In genomic region chr1:81478217-81478616, GRCh38 we compare ENCODE assay signal across 13 cellular contexts.
DNase-seq lines count a peak whose midpoint lies in the region; ATAC-seq and TF ChIP-seq lines count a peak whose summit lies in the region.
"Had no signal": no experiment of that assay in that cellular context is flagged by ENCODE, and none has a peak within 500 bp of the region (broad histone marks: within the 10 kb centered on the region; RNA-seq: fewer than 3 reads in every experiment).

No MANE protein-coding gene starts in this region.

- H3K27ac ChIP-seq in fibroblast of lung (ENCODE audit: insufficient read depth, low read length) (no peak overlapping the region), aorta (ENCODE audit: low read depth in 1 of 2, low read length in 2 of 2) (no peak overlapping the region)
- H3K27ac ChIP-seq: vagina had no signal

- H3K27me3 Mint-ChIP-seq in mesothelial cell of epicardium (ENCODE audit: low read depth) (peaks cover 7% of the 10 kb centered on the region), Caco-2 (ENCODE audit: insufficient read depth, unreplicated experiment) (peaks cover 16% of the 10 kb centered on the region)

- TF ChIP-seq CTCF in fibroblast of lung (conservative IDR thresholded peaks at IDR 0.05 in 1 of 2, IDR thresholded peaks at IDR 0.05 in 1 of 2; ENCODE audit: low read depth in 1 of 2, low read length in 2 of 2) (no peak), mesothelial cell of epicardium (IDR thresholded peaks at IDR 0.05; ENCODE audit: unreplicated experiment) (no peak), Caco-2 (IDR thresholded peaks at IDR 0.05; ENCODE audit: insufficient read depth in 1 of 2, low read depth in 1 of 2, low read length in 1 of 2, severe bottlenecking in 1 of 2, unreplicated experiment in 1 of 2) (no peak)

- H3K4me1 Mint-ChIP-seq in mesothelial cell of epicardium (peaks cover 4% of the 10 kb centered on the region), Caco-2 (ENCODE audit: low read depth, unreplicated experiment) (no peaks in the 10 kb centered on the region)
- H3K4me1 Mint-ChIP-seq: activated naive CD8-positive, alpha-beta T cell treated with anti-CD3 and anti-CD28 coated beads, Interleukin-2, amount 10 ng/mL, durations not matched to agents 7 days and 5 days had no signal

- no peak overlapping the region for H3K4me3 Mint-ChIP-seq in mesothelial cell of epicardium
- H3K4me3 Mint-ChIP-seq in Caco-2 (ENCODE audit: unreplicated experiment), result no peak overlapping the region
- H3K4me3 Mint-ChIP-seq: activated naive CD8-positive, alpha-beta T cell treated with anti-CD3 and anti-CD28 coated beads, Interleukin-2, amount 10 ng/mL, durations not matched to agents 7 days and 5 days had no signal

- H3K27ac Mint-ChIP-seq in mesothelial cell of epicardium, result no peak overlapping the region
- no peak overlapping the region for H3K27ac Mint-ChIP-seq in Caco-2 (ENCODE audit: unreplicated experiment)
- H3K27ac Mint-ChIP-seq: activated naive CD8-positive, alpha-beta T cell treated with anti-CD3 and anti-CD28 coated beads, Interleukin-2, amount 10 ng/mL, durations not matched to agents 7 days and 5 days had no signal

- peak; percentile 49 for DNase-seq in NCI-H82 (lab: John Stamatoyannopoulos, UW)
- DNase-seq in NCI-H82 treated with DMSO at 0.1 percent for 48 hours (lab: John Stamatoyannopoulos, UW; ENCODE audit: unreplicated experiment), result no peak
- DNase-seq in fibroblast of lung (ENCODE audit: low read depth in 2 of 2), result peak; percentile 1 to 53
- peak; percentile 28 for DNase-seq in middle frontal gyrus (ENCODE audit: extremely low spot score, low spot score)
- DNase-seq in aorta, result no peak
- DNase-seq in mesothelial cell of epicardium (ENCODE audit: low spot score in 2 of 2, unreplicated experiment in 2 of 2), result no peak
- no peak for DNase-seq in Caco-2
- DNase-seq: activated naive CD8-positive, alpha-beta T cell treated with anti-CD3 and anti-CD28 coated beads, Interleukin-2, amount 10 ng/mL, durations not matched to agents 7 days and 5 days; Kasumi-1; NCI-H226; SIG-M5 had no signal

- H3K9me3 Mint-ChIP-seq in mesothelial cell of epicardium (no peaks in the 10 kb centered on the region), Caco-2 (ENCODE audit: unreplicated experiment) (no peaks in the 10 kb centered on the region)

- H4K20me1 ChIP-seq in fibroblast of lung (ENCODE audit: control insufficient read depth, extremely low read depth, insufficient read depth, low read length), result no peaks in the 10 kb centered on the region

- no peak overlapping the region for H2AFZ ChIP-seq in fibroblast of lung (ENCODE audit: low read length)

- POLR2A ChIA-PET in Caco-2 (lab: Charles Lee), result no interaction called here

- H3K4me2 ChIP-seq in fibroblast of lung (ENCODE audit: extremely low read depth, insufficient read depth, low read length), result peak overlapping the region; percentile 26

- H3K4me1 ChIP-seq in fibroblast of lung (ENCODE audit: control insufficient read depth, extremely low read depth, insufficient read depth, low read length) (no peaks in the 10 kb centered on the region), aorta (ENCODE audit: control insufficient read depth in 1 of 2, insufficient read depth in 2 of 2, low read length in 2 of 2) (no peaks in the 10 kb centered on the region), Caco-2 (no peaks in the 10 kb centered on the region)
- H3K4me1 ChIP-seq: vagina had no signal

- no peaks in the 10 kb centered on the region for H3K9me3 ChIP-seq in fibroblast of lung (ENCODE audit: control insufficient read depth, insufficient read depth, low read depth, low read length)
- no peaks in the 10 kb centered on the region for H3K9me3 ChIP-seq in aorta (ENCODE audit: control insufficient read depth, low read length)
- no peaks in the 10 kb centered on the region for H3K9me3 ChIP-seq in Caco-2
- H3K9me3 ChIP-seq: vagina had no signal

- H3K27me3 ChIP-seq in fibroblast of lung (ENCODE audit: control insufficient read depth, insufficient read depth, low read length), result no peaks in the 10 kb centered on the region
- H3K27me3 ChIP-seq in aorta (ENCODE audit: control insufficient read depth in 1 of 2, insufficient read depth in 2 of 2, low read length in 1 of 2), result no peaks in the 10 kb centered on the region
- no peaks in the 10 kb centered on the region for H3K27me3 ChIP-seq in Caco-2 (replicated peaks; ENCODE audit: control insufficient read depth, insufficient read depth, low read length)
- H3K27me3 ChIP-seq: vagina had no signal

- H3K4me3 ChIP-seq in fibroblast of lung (replicated peaks in 1 of 4; ENCODE audit: control extremely low read depth in 1 of 4, insufficient read depth in 1 of 4, low read depth in 3 of 4, low read length in 4 of 4), result peak overlapping the region; percentile 6 to 51 (median 14)
- peak overlapping the region; percentile 25 to 26 for H3K4me3 ChIP-seq in aorta (ENCODE audit: low read length in 2 of 2)
- H3K4me3 ChIP-seq in Caco-2 (ENCODE audit: low read depth, low read length), result no peak overlapping the region
- H3K4me3 ChIP-seq: vagina had no signal

- CTCF ChIA-PET in Caco-2 (lab: Charles Lee), result no interaction called here

- H3K9ac ChIP-seq in fibroblast of lung (ENCODE audit: insufficient read depth, low read length), result no peak overlapping the region

- 4 to 7% methylated on average over 7 of the region's 7 CpGs for WGBS in aorta, 2 donors

- ATAC-seq in aorta (ENCODE audit: low FRiP score), result no peak
- ATAC-seq in activated CD4-positive, CD25-positive, alpha-beta regulatory T cell treated with anti-CD3 and anti-CD28 coated beads, Interleukin-2, amount 50 U/mL, for 24 hours, result no peak

- no peaks in the 10 kb centered on the region for H3K36me3 ChIP-seq in fibroblast of lung (ENCODE audit: control insufficient read depth, insufficient read depth, low read length)
- no peaks in the 10 kb centered on the region for H3K36me3 ChIP-seq in aorta (ENCODE audit: control insufficient read depth in 1 of 2, insufficient read depth in 2 of 2, low read length in 1 of 2)
- H3K36me3 ChIP-seq in Caco-2 (ENCODE audit: control insufficient read depth, insufficient read depth, low read length), result no peaks in the 10 kb centered on the region
- H3K36me3 ChIP-seq: vagina had no signal

- no TSS peak for BruUV-seq in Caco-2 (replicated peaks; lab: Mats Ljungman, UMichigan)

- H3K79me2 ChIP-seq in fibroblast of lung (ENCODE audit: control insufficient read depth, insufficient read depth, low read length), result no peaks in the 10 kb centered on the region

- H3K36me3 Mint-ChIP-seq in mesothelial cell of epicardium (no peaks in the 10 kb centered on the region), Caco-2 (ENCODE audit: insufficient read depth, unreplicated experiment) (no peaks in the 10 kb centered on the region)
- H3K36me3 Mint-ChIP-seq: activated naive CD8-positive, alpha-beta T cell treated with anti-CD3 and anti-CD28 coated beads, Interleukin-2, amount 10 ng/mL, durations not matched to agents 7 days and 5 days had no signal

- intact Hi-C loops in aorta (cut with DNase I), result no loop called here
- intact Hi-C loops in Caco-2 (cut with micrococcal nuclease; ENCODE audit: unreplicated experiment), result no loop called here

Comparison
In these comparisons a context has a peak if more than half of its experiments do, and no peak if none do; other contexts are left out.
1. DNase-seq: peak in NCI-H82 (single experiment), fibroblast of lung (2 of 2) and middle frontal gyrus (single experiment); none in NCI-H82 treated with DMSO at 0.1 percent for 48 hours (single experiment), aorta (0 of 2), mesothelial cell of epicardium (0 of 2) and Caco-2 (0 of 2).